Comparison of ENCODE assay signal across 20 cellular contexts in genomic region chr2:47945036-47945781, GRCh38.
"Had no signal": no experiment of that assay in that cellular context is flagged by ENCODE, and none has a peak within 500 bp of the region (broad histone marks: within the 10 kb centered on the region; RNA-seq: fewer than 3 reads in every experiment).

No MANE protein-coding gene starts in this region.

- H3K27me3 Mint-ChIP-seq: activated CD8-positive, alpha-beta memory T cell treated with anti-CD3 and anti-CD28 coated beads, Interleukin-2, amount 10 ng/mL, durations not matched to agents 7 days and 5 days; activated CD8-positive, alpha-beta T cell treated with anti-CD3 and anti-CD28 coated beads for 36 hours; activated naive CD4-positive, alpha-beta T cell treated with anti-CD3 and anti-CD28 coated beads, Interleukin-2, amount 10 ng/mL, durations not matched to agents 7 days and 5 days; dendritic cell treated with granulocyte-macrophage colony-stimulating factor and Interleukin-4, amounts not matched to agents 40 ng/mL and 50 ng/mL, for 4 days; stimulated activated naive CD8-positive, alpha-beta T cell treated with anti-CD3 and anti-CD28 coated beads, Interleukin-15, Interleukin-2, amounts not matched to agents 100 ng/mL and 50 ng/mL, for 24 hours had no signal

- H3K4me1 ChIP-seq: foreskin keratinocyte, thyroid gland had no signal

- H3K27ac ChIP-seq: foreskin keratinocyte, thyroid gland had no signal

- H3K4me1 Mint-ChIP-seq: activated CD4-positive, alpha-beta T cell treated with anti-CD3 and anti-CD28 coated beads, Interleukin-2, amount 10 ng/mL, durations not matched to agents 24 days and 14 days; activated CD8-positive, alpha-beta memory T cell treated with anti-CD3 and anti-CD28 coated beads, Interleukin-2, amount 10 ng/mL, durations not matched to agents 7 days and 5 days; activated naive CD4-positive, alpha-beta T cell treated with anti-CD3 and anti-CD28 coated beads, Interleukin-2, amount 10 ng/mL, durations not matched to agents 7 days and 5 days; natural killer cell had no signal

- ATAC-seq: activated CD8-positive, alpha-beta memory T cell treated with anti-CD3 and anti-CD28 coated beads, Interleukin-2, amount 10 ng/mL, durations not matched to agents 7 days and 5 days; activated CD8-positive, alpha-beta T cell treated with anti-CD3 and anti-CD28 coated beads for 36 hours; foreskin keratinocyte; left lobe of liver; natural killer cell had no signal

- H3K4me3 Mint-ChIP-seq: activated CD4-positive, alpha-beta T cell treated with anti-CD3 and anti-CD28 coated beads, Interleukin-2, amount 10 ng/mL, durations not matched to agents 24 days and 14 days; activated CD8-positive, alpha-beta memory T cell treated with anti-CD3 and anti-CD28 coated beads, Interleukin-2, amount 10 ng/mL, durations not matched to agents 7 days and 5 days; activated CD8-positive, alpha-beta T cell treated with anti-CD3 and anti-CD28 coated beads for 36 hours; activated naive CD4-positive, alpha-beta T cell treated with anti-CD3 and anti-CD28 coated beads, Interleukin-2, amount 10 ng/mL, durations not matched to agents 7 days and 5 days; dendritic cell treated with granulocyte-macrophage colony-stimulating factor and Interleukin-4, amounts not matched to agents 40 ng/mL and 50 ng/mL, for 4 days; natural killer cell; stimulated activated naive CD8-positive, alpha-beta T cell treated with anti-CD3 and anti-CD28 coated beads, Interleukin-15, Interleukin-2, amounts not matched to agents 100 ng/mL and 50 ng/mL, for 24 hours had no signal

- H3K9me3 ChIP-seq: thyroid gland had no signal

- H3K27me3 ChIP-seq: foreskin keratinocyte, thyroid gland had no signal

- H3K27ac Mint-ChIP-seq: activated CD4-positive, alpha-beta T cell treated with anti-CD3 and anti-CD28 coated beads, Interleukin-2, amount 10 ng/mL, durations not matched to agents 24 days and 14 days; activated CD8-positive, alpha-beta memory T cell treated with anti-CD3 and anti-CD28 coated beads, Interleukin-2, amount 10 ng/mL, durations not matched to agents 7 days and 5 days; activated CD8-positive, alpha-beta T cell treated with anti-CD3 and anti-CD28 coated beads for 36 hours; activated naive CD4-positive, alpha-beta T cell treated with anti-CD3 and anti-CD28 coated beads, Interleukin-2, amount 10 ng/mL, durations not matched to agents 7 days and 5 days; dendritic cell treated with granulocyte-macrophage colony-stimulating factor and Interleukin-4, amounts not matched to agents 40 ng/mL and 50 ng/mL, for 4 days; natural killer cell; progenitor cell of endocrine pancreas; stimulated activated naive CD8-positive, alpha-beta T cell treated with anti-CD3 and anti-CD28 coated beads, Interleukin-15, Interleukin-2, amounts not matched to agents 100 ng/mL and 50 ng/mL, for 24 hours had no signal

- DNase-seq: activated CD4-positive, alpha-beta T cell treated with anti-CD3 and anti-CD28 coated beads, Interleukin-2, amount 10 ng/mL, durations not matched to agents 24 days and 14 days; activated CD8-positive, alpha-beta memory T cell treated with anti-CD3 and anti-CD28 coated beads, Interleukin-2, amount 10 ng/mL, durations not matched to agents 7 days and 5 days; activated CD8-positive, alpha-beta T cell treated with anti-CD3 and anti-CD28 coated beads for 36 hours; activated effector memory CD4-positive, alpha-beta T cell treated with anti-CD3 and anti-CD28 coated beads, Interleukin-2, amount 50 U/mL, for 16 hours; activated naive CD4-positive, alpha-beta T cell treated with anti-CD3 and anti-CD28 coated beads, Interleukin-2, amount 10 ng/mL, durations not matched to agents 7 days and 5 days; activated T-cell treated with anti-CD3 and anti-CD28 coated beads for 4 hours; amygdala; effector CD8-positive, alpha-beta T cell; foreskin keratinocyte; kidney; mammary epithelial cell; midbrain; natural killer cell; stimulated activated CD4-positive, alpha-beta T cell treated with anti-CD3 and anti-CD28 coated beads, Interleukin-12 subunit alpha, Interleukin-12 subunit beta, amount 100 ng/mL, for 4 hours; stimulated activated CD4-positive, alpha-beta T cell treated with anti-CD3 and anti-CD28 coated beads, Interleukin-4, amount 100 ng/mL, for 4 hours; thyroid gland had no signal

- H3K4me3 ChIP-seq: thyroid gland had no signal

- H3K36me3 Mint-ChIP-seq: activated CD8-positive, alpha-beta memory T cell treated with anti-CD3 and anti-CD28 coated beads, Interleukin-2, amount 10 ng/mL, durations not matched to agents 7 days and 5 days; activated naive CD4-positive, alpha-beta T cell treated with anti-CD3 and anti-CD28 coated beads, Interleukin-2, amount 10 ng/mL, durations not matched to agents 7 days and 5 days; natural killer cell had no signal

- H3K9me3 Mint-ChIP-seq: activated CD8-positive, alpha-beta T cell treated with anti-CD3 and anti-CD28 coated beads for 36 hours; activated naive CD4-positive, alpha-beta T cell treated with anti-CD3 and anti-CD28 coated beads, Interleukin-2, amount 10 ng/mL, durations not matched to agents 7 days and 5 days; natural killer cell; stimulated activated naive CD8-positive, alpha-beta T cell treated with anti-CD3 and anti-CD28 coated beads, Interleukin-15, Interleukin-2, amounts not matched to agents 100 ng/mL and 50 ng/mL, for 24 hours had no signal

- H3K36me3 ChIP-seq: thyroid gland had no signal
